17 cellular contexts compared by ENCODE assay signal in genomic region chr3:28343144-28343543, GRCh38. TPM values are rescaled to one million over a fixed set of nuclear protein-coding genes. Genes with fewer than 3 reads are reported as not detected.
DNase-seq lines count a peak whose midpoint lies in the region; ATAC-seq, FAIRE-seq and TF ChIP-seq lines count a peak whose summit lies in the region.
"Had no signal": no experiment of that assay in that cellular context is flagged by ENCODE, and none has a peak within 500 bp of the region (broad histone marks: within the 10 kb centered on the region; RNA-seq: fewer than 3 reads in every experiment).

No MANE protein-coding gene starts in this region.

- SMC1A ChIA-PET in GM12878 (lab: Charles Lee; ENCODE audit: uncharacterized antibody, unreplicated experiment): interaction anchor here (1.0 to 4.7 kb wide), 4 partner anchors 10 to 631 kb away, joined by 3 to 37 read pairs (median 16); no protein-coding TSS in a partner anchor

- no peaks in the 10 kb centered on the region for H3K27me3 ChIP-seq in A673 (replicated peaks; ENCODE audit: insufficient read depth, low read depth, low read length, poor library complexity)
- H3K27me3 ChIP-seq in GM12878 (replicated peaks in 1 of 2; ENCODE audit: control insufficient read depth in 2 of 2, insufficient read depth in 2 of 2, low read length in 1 of 2): no peaks in the 10 kb centered on the region
- H3K27me3 ChIP-seq: colonic mucosa, SJCRH30 had no signal

- peaks cover 0 to 14% (median 4%) of the 10 kb centered on the region in 3 donors for H3K36me3 Mint-ChIP-seq in immature natural killer cell

- no peak overlapping the region for H3K9ac ChIP-seq in GM12878 (ENCODE audit: control insufficient read depth, insufficient read depth, low read length)

- in situ Hi-C loops in GM12878 (cut with MboI): loop anchor here (10.0 to 25.0 kb wide), 2 partner anchors 858 to 1206 kb away; partner anchors contain the start of gene SLC4A7

- peaks cover 25 to 43% of the 10 kb centered on the region in 2 donors for H3K4me1 Mint-ChIP-seq in immature natural killer cell

- peak overlapping the region; percentile 5 for H3K27ac ChIP-seq in A673 (ENCODE audit: low read depth, low read length, poor library complexity, severe bottlenecking)
- no peak overlapping the region for H3K27ac ChIP-seq in GM12878 (ENCODE audit: control insufficient read depth, insufficient read depth)
- H3K27ac ChIP-seq: colonic mucosa, SJCRH30 had no signal

- TF ChIP-seq RAD21 in GM12878 (IDR thresholded peaks at IDR 0.05; ENCODE audit: insufficient read depth, low read depth, low read length): no peak

- peak overlapping the region; percentile 27; the same call in 1 of the 2 replicates for H3K4me2 ChIP-seq in GM12878 (ENCODE audit: control insufficient read depth, insufficient read depth)

- no peak overlapping the region for H3K4me3 Mint-ChIP-seq in immature natural killer cell

- FAIRE-seq in GM12891 (lab: Jason Lieb, UNC): peak; percentile 16
- no peak for FAIRE-seq in GM12878 (lab: Jason Lieb, UNC)

- RAD21 ChIA-PET in GM12878 (lab: Charles Lee; ENCODE audit: unreplicated experiment): interaction anchor here (1.0 to 3.6 kb wide), 5 partner anchors 16 to 631 kb away, joined by 3 to 44 read pairs (median 5); no protein-coding TSS in a partner anchor

- peaks cover under 1 to 3% (median 2%) of the 10 kb centered on the region in 3 donors for H3K27me3 Mint-ChIP-seq in immature natural killer cell (ENCODE audit: low read depth in 3 of 3)

- DNase-seq in A673 (ENCODE audit: low spot score) (no peak), GM12891 (ENCODE audit: insufficient read length, low spot score) (no peak), GM12878 (ENCODE audit: low read depth, low spot score) (no peak), left colon (no peak), immature natural killer cell (no peak), NCI-H1092 treated with DMSO at 0.1 percent for 48 hours (lab: John Stamatoyannopoulos, UW) (no peak), nucleus accumbens (lab: John Stamatoyannopoulos, UW) (no peak), NCI-H1694 treated with DMSO at 0.1 percent for 48 hours (lab: John Stamatoyannopoulos, UW) (no peak)
- DNase-seq: activated effector memory CD4-positive, alpha-beta T cell treated with anti-CD3 and anti-CD28 coated beads, Interleukin-2, amount 50 U/mL, for 16 hours; anterior cingulate cortex; colonic mucosa; midbrain; NCI-H526; SJCRH30; stimulated activated CD4-positive, alpha-beta T cell treated with anti-CD3 and anti-CD28 coated beads, Interleukin-15, amount 100 ng/mL, for 24 hours; stimulated activated naive CD4-positive, alpha-beta T cell; T-helper 9 cell had no signal

- H3K4me3 ChIP-seq in A673 (ENCODE audit: low read depth, low read length, poor library complexity, severe bottlenecking): no peak overlapping the region
- H3K4me3 ChIP-seq in GM12878: no peak overlapping the region
- H3K4me3 ChIP-seq: colonic mucosa, SJCRH30 had no signal

- intact Hi-C loops in A673 (cut with micrococcal nuclease; ENCODE audit: unreplicated experiment) (loop anchor here (10.0 kb wide), 1 partner anchor 98 kb away; the partner anchor contains the start of gene CMC1), GM12878 (cut with micrococcal nuclease; ENCODE audit: unreplicated experiment) (loop anchor here (10.0 kb wide), 1 partner anchor 858 kb away; the partner anchor contains the start of gene SLC4A7), left colon (cut with DNase I, micrococcal nuclease) (no loop called here)

- CTCF ChIA-PET in A673 (lab: Charles Lee) (no interaction called here), GM12878 (lab: Yijun Ruan, JAX) (interaction anchor here (1.5 to 3.6 kb wide), 4 partner anchors 7 to 634 kb away, joined by 3 to 35 read pairs (median 14); no protein-coding TSS in a partner anchor)

- H3K9me3 ChIP-seq in A673 (ENCODE audit: low read depth, low read length, poor library complexity, severe bottlenecking): no peaks in the 10 kb centered on the region
- H3K9me3 ChIP-seq in GM12878 (replicated peaks; ENCODE audit: control insufficient read depth, insufficient read depth, low read length): no peaks in the 10 kb centered on the region
- H3K9me3 ChIP-seq: colonic mucosa, SJCRH30 had no signal

- no peak overlapping the region for H2AFZ ChIP-seq in GM12878 (ENCODE audit: control insufficient read depth, low read depth, low read length)

- H3K36me3 ChIP-seq in A673 (ENCODE audit: insufficient read depth, low read length, poor library complexity, severe bottlenecking): peaks cover 21% of the 10 kb centered on the region
- H3K36me3 ChIP-seq in GM12878 (ENCODE audit: control insufficient read depth in 2 of 2, insufficient read depth in 2 of 2, low read length in 1 of 2): no peaks in the 10 kb centered on the region
- H3K36me3 ChIP-seq: colonic mucosa had no signal

- H3K4me1 ChIP-seq in A673 (ENCODE audit: insufficient read depth, low read length, poor library complexity, severe bottlenecking): peaks cover 40% of the 10 kb centered on the region
- no peaks in the 10 kb centered on the region for H3K4me1 ChIP-seq in GM12878 (ENCODE audit: control insufficient read depth, insufficient read depth, low read length)

- no peaks in the 10 kb centered on the region for H3K9me3 Mint-ChIP-seq in immature natural killer cell

- H4K20me1 ChIP-seq in GM12878 (ENCODE audit: control insufficient read depth, insufficient read depth): no peaks in the 10 kb centered on the region

- TF ChIP-seq CTCF in A673 (conservative IDR thresholded peaks at IDR 0.05; ENCODE audit: low read depth, low read length) (no peak), GM12878 (IDR thresholded peaks at IDR 0.05 in 2 of 3, conservative IDR thresholded peaks at IDR 0.05 in 1 of 3; ENCODE audit: control insufficient read depth in 2 of 3, extremely low read depth in 1 of 3, insufficient read depth in 1 of 3, low read depth in 3 of 3, low read length in 3 of 3) (no peak)

- no TSS peak for BruUV-seq in A673 (replicated peaks; lab: Mats Ljungman, UMichigan)
- no TSS peak for BruUV-seq in GM12878 (replicated peaks; lab: Mats Ljungman, UMichigan)

- TF ChIP-seq POLR2A in GM12891 (IDR thresholded peaks at IDR 0.05; ENCODE audit: low read depth, low read length) (no peak), GM12878 (IDR thresholded peaks at IDR 0.05; ENCODE audit: low read depth, low read length) (no peak)

- peaks cover 54% of the 10 kb centered on the region for H3K79me2 ChIP-seq in GM12878 (ENCODE audit: control insufficient read depth, insufficient read depth, low read length)

- ATAC-seq in GM12878: peak; percentile 13
- peak; percentile 64 for ATAC-seq in left colon

- no peak for TF ChIP-seq EP300 in GM12878 (IDR thresholded peaks at IDR 0.05; ENCODE audit: borderline replicate concordance in 1 of 2, control insufficient read depth in 1 of 2, low read depth in 2 of 2, low read length in 2 of 2)

- POLR2A ChIA-PET in A673 (lab: Charles Lee; ENCODE audit: low non-redundant PET) (no interaction called here), GM12878 (lab: Charles Lee) (interaction anchor here (0.7 kb wide), 1 partner anchor 631 kb away, joined by 5 read pairs; no protein-coding TSS in a partner anchor)

- H3K27ac Mint-ChIP-seq in immature natural killer cell: peak overlapping the region in 2 of 6 donors; percentile 1 to 9

TF ChIP-seq in GM12891, 5 proteins besides CTCF, POLR2A, EP300 and RAD21 (continues in another document):
- TF ChIP-seq POLR2AphosphoS5 (IDR thresholded peaks at IDR 0.05; ENCODE audit: low read depth, low read length): no peak

TF ChIP-seq in GM12878, 131 proteins besides CTCF, POLR2A, EP300 and RAD21 (continues in another document):
- no peak for TF ChIP-seq CBX3 (IDR thresholded peaks at IDR 0.05; ENCODE audit: borderline replicate concordance, low read depth)

RNA-seq across cellular contexts. Expression of gene ZCWPW2, which starts 5.4 kb away (rescaled TPM):
- not detected in 2 replicates for total RNA-seq in A673 (2021)
- polyA plus RNA-seq in GM12891 (2012; ENCODE audit: low read depth, missing spikeins): 0.15 TPM
- total RNA-seq in GM12878 (2013; cell fraction: nucleolus; rRNA removed): 0.32 and 0.38 TPM in 2 replicates
- total RNA-seq in GM12878 (2014; rRNA removed): not detected in 2 replicates
- 0.09 and 0.18 TPM in 2 replicates for total RNA-seq in GM12878 (2014; rRNA removed; fragmentation: Illumina TruSeq; extraction: Trizol)
- not detected in 2 replicates for total RNA-seq in GM12878 (2021)
- 0.28 TPM for polyA plus RNA-seq in GM12878 (2011; ENCODE audit: low read depth)
- polyA plus RNA-seq in GM12878 (2011; rRNA removed): 0.14 and 0.23 TPM in 2 replicates
- polyA plus RNA-seq in GM12878 (2011; cell fraction: cytosol; rRNA removed): 0.06 TPM in 1 of 2 replicates, not detected in the other
- polyA plus RNA-seq in GM12878 (2011; cell fraction: nucleus; rRNA removed): not detected in 2 replicates
- 0.27 and 0.31 TPM in 2 replicates for polyA plus RNA-seq in GM12878 (2012)
- 0.22 TPM in 1 of 2 replicates, not detected in the other for polyA plus RNA-seq in GM12878 (2014; fragmentation: Illumina TruSeq; extraction: Trizol)
- polyA plus RNA-seq in GM12878 (2014; fragmentation: Nextera tagmentation; extraction: Ambion mirVana): under 1 TPM; 0.31 to 0.37 TPM
- not detected in 2 replicates for polyA plus RNA-seq in GM12878 (2014; rRNA removed)
- under 1 TPM; 0.09 to 0.38 TPM for polyA plus RNA-seq in GM12878 (2016; fragmentation: Nextera tagmentation; extraction: Ambion mirVana)
- polyA minus RNA-seq in GM12878 (2011; rRNA and poly(A)+ RNA removed): not detected in 2 replicates
- not detected in 2 replicates for polyA minus RNA-seq in GM12878 (2011; cell fraction: cytosol; rRNA and poly(A)+ RNA removed)
- polyA minus RNA-seq in GM12878 (2011; cell fraction: nucleus; rRNA and poly(A)+ RNA removed): 0.24 and 0.38 TPM in 2 replicates
- under 1 TPM; 0.42 to 0.98 TPM for total RNA-seq in left colon
- under 1 TPM in 2 of 3 donors, not detected in 1; 0.46 to 0.56 TPM for polyA plus RNA-seq in immature natural killer cell

RNA-seq across cellular contexts. Expression of gene AZI2, which starts 5.5 kb away (rescaled TPM):
- 86.7 and 106 TPM in 2 replicates for total RNA-seq in A673 (2021)
- 27.8 TPM for polyA plus RNA-seq in GM12891 (2012; ENCODE audit: low read depth, missing spikeins)
- 82.5 and 90.1 TPM in 2 replicates for total RNA-seq in GM12878 (2013; cell fraction: nucleolus; rRNA removed)
- total RNA-seq in GM12878 (2014; rRNA removed): 19.9 and 23.1 TPM in 2 replicates
- total RNA-seq in GM12878 (2014; rRNA removed; fragmentation: Illumina TruSeq; extraction: Trizol): 35.1 and 35.5 TPM in 2 replicates
- total RNA-seq in GM12878 (2021): 32.6 and 37.8 TPM in 2 replicates
- polyA plus RNA-seq in GM12878 (2011; ENCODE audit: low read depth): 15.9 TPM
- polyA plus RNA-seq in GM12878 (2011; rRNA removed): 91.7 and 137 TPM in 2 replicates
- polyA plus RNA-seq in GM12878 (2011; cell fraction: cytosol; rRNA removed): 30.8 and 42.9 TPM in 2 replicates
- polyA plus RNA-seq in GM12878 (2011; cell fraction: nucleus; rRNA removed): 109 and 173 TPM in 2 replicates
- 29.8 and 42.8 TPM in 2 replicates for polyA plus RNA-seq in GM12878 (2012)
- 30.1 and 40.2 TPM in 2 replicates for polyA plus RNA-seq in GM12878 (2014; fragmentation: Illumina TruSeq; extraction: Trizol)
- polyA plus RNA-seq in GM12878 (2014; fragmentation: Nextera tagmentation; extraction: Ambion mirVana): 10 to 100 TPM; 33.4 to 36.2 TPM
- 17.8 and 27.7 TPM in 2 replicates for polyA plus RNA-seq in GM12878 (2014; rRNA removed)
- 10 to 100 TPM; 33.4 to 35.6 TPM for polyA plus RNA-seq in GM12878 (2016; fragmentation: Nextera tagmentation; extraction: Ambion mirVana)
- 55.8 and 76.1 TPM in 2 replicates for polyA minus RNA-seq in GM12878 (2011; rRNA and poly(A)+ RNA removed)
- polyA minus RNA-seq in GM12878 (2011; cell fraction: cytosol; rRNA and poly(A)+ RNA removed): 17.1 and 17.4 TPM in 2 replicates
- polyA minus RNA-seq in GM12878 (2011; cell fraction: nucleus; rRNA and poly(A)+ RNA removed): 94.1 and 142 TPM in 2 replicates
- total RNA-seq in left colon: 10 to 100 TPM; 43.6 to 58.0 TPM
- polyA plus RNA-seq in immature natural killer cell: 10 to 100 TPM; 36.7 to 50.6 (median 38.1) TPM

Comparison
In these comparisons a context has a peak if more than half of its experiments do, and no peak if none do; other contexts are left out.
1. intact Hi-C loops: an anchor here in A673 (10.0 kb wide) and GM12878 (10.0 kb wide); none called in left colon.